7 cellular contexts compared by ENCODE assay signal in the genomic region with DNA sequence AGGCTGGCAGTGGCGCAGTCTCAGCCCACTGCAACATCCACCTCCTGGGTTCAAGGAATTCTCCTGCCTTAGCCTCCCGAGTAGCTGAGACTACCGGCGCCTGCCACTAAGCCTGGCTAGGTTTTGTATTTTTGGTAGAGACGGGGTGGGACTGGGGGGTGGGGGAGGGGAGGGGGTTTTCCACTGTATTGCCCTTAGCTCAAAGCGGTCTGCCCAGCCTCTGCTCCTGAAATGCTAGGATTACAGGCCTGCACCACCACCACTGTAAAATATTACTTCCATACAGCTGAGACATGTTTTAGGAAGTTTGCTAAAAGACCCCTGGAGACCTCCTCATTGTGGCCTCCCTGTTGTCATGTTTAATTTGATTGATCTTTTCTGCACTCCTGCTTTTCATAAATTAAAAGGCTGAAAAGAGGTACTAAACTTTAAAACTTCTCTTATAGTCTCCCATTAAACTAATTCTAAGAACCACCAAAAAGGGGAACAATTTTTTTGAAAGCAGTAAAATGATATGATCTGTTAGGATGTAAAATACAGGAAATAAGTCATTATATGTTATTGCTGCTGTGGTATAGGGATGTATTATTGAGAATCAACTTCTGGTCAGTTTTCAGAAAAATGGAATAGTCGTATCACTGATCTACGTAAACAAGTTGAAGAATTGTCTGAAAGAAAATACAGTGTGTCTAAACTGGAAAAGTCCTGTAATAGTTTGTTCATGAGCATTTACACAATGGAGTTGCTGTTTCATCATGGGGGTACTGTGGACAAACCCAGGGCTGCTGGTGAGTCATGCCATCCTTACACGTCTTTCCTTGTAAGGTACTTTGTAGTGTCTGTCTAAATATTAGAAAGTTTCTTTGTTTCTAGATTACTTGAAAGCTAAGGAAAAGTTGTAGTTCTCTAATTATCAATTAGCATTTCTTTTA.
DNase-seq lines count a peak whose midpoint lies in the region; ATAC-seq and TF ChIP-seq lines count a peak whose summit lies in the region.

No MANE protein-coding gene starts in this region.

- peaks cover 4% of the 10 kb centered on the region for H3F3A ChIP-seq in PC-3 (ENCODE audit: low read length, unreplicated experiment)

- no peaks in the 10 kb centered on the region for H3K36me3 ChIP-seq in PC-3 (ENCODE audit: low read depth, low read length)
- H3K36me3 ChIP-seq in endodermal cell (ENCODE audit: control insufficient read depth, insufficient read depth, low read length) = peaks cover 6% of the 10 kb centered on the region

- H3K9me3 Mint-ChIP-seq in endodermal cell (no peaks in the 10 kb centered on the region), osteocyte (ENCODE audit: unreplicated experiment) (no peaks in the 10 kb centered on the region)

- intact Hi-C loops in PC-3 (cut with micrococcal nuclease) = no loop called here

- H3K4me3 Mint-ChIP-seq in endodermal cell = peak overlapping the region; percentile 30
- no peak overlapping the region for H3K4me3 Mint-ChIP-seq in osteocyte (ENCODE audit: unreplicated experiment)

- H3K36me3 Mint-ChIP-seq in endodermal cell (ENCODE audit: low read depth) (peaks cover 2% of the 10 kb centered on the region), osteocyte (ENCODE audit: unreplicated experiment) (no peaks in the 10 kb centered on the region)

- H3K27ac ChIP-seq in PC-3 (ENCODE audit: low read length) (peak overlapping the region; percentile 83), endodermal cell (ENCODE audit: low read depth, low read length) (no peak overlapping the region)

- H3K4me1 ChIP-seq in PC-3 (ENCODE audit: insufficient read depth, low read length) (peaks cover 17% of the 10 kb centered on the region), endodermal cell (ENCODE audit: control insufficient read depth, insufficient read depth, low read length) (no peaks in the 10 kb centered on the region)

- H3K4me3 ChIP-seq in PC-3 (ENCODE audit: low read length) (no peak overlapping the region; the same call in 1 of the 2 replicates), endodermal cell (ENCODE audit: low read length) (no peak overlapping the region)

- H2AFZ ChIP-seq in PC-3 (ENCODE audit: low read length) = no peak overlapping the region

- H3K9ac ChIP-seq in PC-3 (ENCODE audit: low read length) = peak overlapping the region; percentile 25; the same call in 1 of the 2 replicates
- H3K9ac ChIP-seq in endodermal cell (ENCODE audit: extremely low read depth, low read length, poor library complexity, severe bottlenecking) = no peak overlapping the region

- POLR2A ChIA-PET in PC-3 (lab: Charles Lee; ENCODE audit: unreplicated experiment) = interaction anchor here (0.7 to 0.8 kb wide), 2 partner anchors 35 to 57 kb away, joined by 3 to 4 read pairs; no protein-coding TSS in a partner anchor

- TF ChIP-seq CTCF in PC-3 (conservative IDR thresholded peaks at IDR 0.05; ENCODE audit: low read depth, low read length) (no peak), endodermal cell (conservative IDR thresholded peaks at IDR 0.05) (no peak), osteocyte (IDR thresholded peaks at IDR 0.05) (no peak)

- no peaks in the 10 kb centered on the region for H4K20me1 ChIP-seq in PC-3 (ENCODE audit: low read length)

- H3K4me2 ChIP-seq in PC-3 (ENCODE audit: low read length) = peak overlapping the region; percentile 56

- WGBS in endodermal cell (ENCODE audit: insufficient coverage in 1 of 2, insufficient read length in 1 of 2), 2 experiments = 56 to 92% methylated on average over 2 to 9 of the region's 9 CpGs

- H3K4me1 Mint-ChIP-seq in endodermal cell (peaks cover 19% of the 10 kb centered on the region), osteocyte (ENCODE audit: unreplicated experiment) (peaks cover 26% of the 10 kb centered on the region)

- no peaks in the 10 kb centered on the region for H3K27me3 ChIP-seq in PC-3 (ENCODE audit: low read length)
- no peaks in the 10 kb centered on the region for H3K27me3 ChIP-seq in endodermal cell (ENCODE audit: control insufficient read depth, insufficient read depth, low read length, poor library complexity, severe bottlenecking)

- peak overlapping the region; percentile 94 for H3K27ac Mint-ChIP-seq in endodermal cell
- peak overlapping the region; percentile 61 for H3K27ac Mint-ChIP-seq in osteocyte (ENCODE audit: unreplicated experiment)

- H3K9me2 ChIP-seq in PC-3 (replicated peaks; ENCODE audit: low read length) = no peaks in the 10 kb centered on the region

- H3K79me2 ChIP-seq in PC-3 (ENCODE audit: low read length) = peaks cover 10% of the 10 kb centered on the region

- BruUV-seq in PC-3 (replicated peaks; lab: Mats Ljungman, UMichigan) = no TSS peak

- H3K9me3 ChIP-seq in PC-3 (ENCODE audit: low read length) = no peaks in the 10 kb centered on the region
- H3K9me3 ChIP-seq in endodermal cell (ENCODE audit: control insufficient read depth, low read length) = no peaks in the 10 kb centered on the region

- CTCF ChIA-PET in PC-3 (lab: Charles Lee) = no interaction called here

- H3K27me3 Mint-ChIP-seq in endodermal cell (ENCODE audit: insufficient read depth) (no peaks in the 10 kb centered on the region), osteocyte (ENCODE audit: unreplicated experiment) (no peaks in the 10 kb centered on the region)

- peak; percentile 19 for ATAC-seq in PC-3
- no peak for ATAC-seq in HG03571 (IDR thresholded peaks at IDR 0.05; ENCODE audit: unreplicated experiment)
- no peak for ATAC-seq in HG02571 (IDR thresholded peaks at IDR 0.05; ENCODE audit: unreplicated experiment)

- DNase-seq in HCEC 1CT (peak; percentile 65), PC-3 (peak; percentile 64), endodermal cell (peak; percentile 73), osteocyte (ENCODE audit: extremely low spot score, unreplicated experiment) (no peak), NCI-H2081 treated with DMSO at 0.1 percent for 48 hours (lab: John Stamatoyannopoulos, UW) (no peak)

Comparison
In these comparisons a context has a peak if more than half of its experiments do, and no peak if none do; other contexts are left out.
1. DNase-seq: peak in HCEC 1CT (single experiment), PC-3 (single experiment) and endodermal cell (single experiment); none in osteocyte (single experiment) and NCI-H2081 treated with DMSO at 0.1 percent for 48 hours (single experiment).